ENCODE assay signal across 1 cellular context in genomic region chr4:121380448-121381147, GRCh38.
TF ChIP-seq lines count a peak whose summit lies in the region.

Gene QRFPR (minus strand): TSS chr4:121381018. CDS start chr4:121380647, 371 bp downstream.

TF ChIP-seq in HEK293, 187 proteins besides CTCF, POLR2A, EP300 and RAD21 (continued from another document and continues in another):
- TF ChIP-seq, protein P1, sequence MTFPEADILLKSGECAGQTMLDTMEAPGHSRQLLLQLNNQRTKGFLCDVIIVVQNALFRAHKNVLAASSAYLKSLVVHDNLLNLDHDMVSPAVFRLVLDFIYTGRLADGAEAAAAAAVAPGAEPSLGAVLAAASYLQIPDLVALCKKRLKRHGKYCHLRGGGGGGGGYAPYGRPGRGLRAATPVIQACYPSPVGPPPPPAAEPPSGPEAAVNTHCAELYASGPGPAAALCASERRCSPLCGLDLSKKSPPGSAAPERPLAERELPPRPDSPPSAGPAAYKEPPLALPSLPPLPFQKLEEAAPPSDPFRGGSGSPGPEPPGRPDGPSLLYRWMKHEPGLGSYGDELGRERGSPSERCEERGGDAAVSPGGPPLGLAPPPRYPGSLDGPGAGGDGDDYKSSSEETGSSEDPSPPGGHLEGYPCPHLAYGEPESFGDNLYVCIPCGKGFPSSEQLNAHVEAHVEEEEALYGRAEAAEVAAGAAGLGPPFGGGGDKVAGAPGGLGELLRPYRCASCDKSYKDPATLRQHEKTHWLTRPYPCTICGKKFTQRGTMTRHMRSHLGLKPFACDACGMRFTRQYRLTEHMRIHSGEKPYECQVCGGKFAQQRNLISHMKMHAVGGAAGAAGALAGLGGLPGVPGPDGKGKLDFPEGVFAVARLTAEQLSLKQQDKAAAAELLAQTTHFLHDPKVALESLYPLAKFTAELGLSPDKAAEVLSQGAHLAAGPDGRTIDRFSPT (tag by site-specific recombination; IDR thresholded peaks at IDR 0.05): 0 out of 2 replicates have a peak, but pooled peaks have one; percentile 31
- TF ChIP-seq PRDM1 (tag by site-specific recombination; IDR thresholded peaks at IDR 0.05): no peak
- no peak for TF ChIP-seq SP7 (tag by site-specific recombination; IDR thresholded peaks at IDR 0.05)
- TF ChIP-seq ZNF513 (tag by site-specific recombination; IDR thresholded peaks at IDR 0.05): no peak
- TF ChIP-seq, protein P2, sequence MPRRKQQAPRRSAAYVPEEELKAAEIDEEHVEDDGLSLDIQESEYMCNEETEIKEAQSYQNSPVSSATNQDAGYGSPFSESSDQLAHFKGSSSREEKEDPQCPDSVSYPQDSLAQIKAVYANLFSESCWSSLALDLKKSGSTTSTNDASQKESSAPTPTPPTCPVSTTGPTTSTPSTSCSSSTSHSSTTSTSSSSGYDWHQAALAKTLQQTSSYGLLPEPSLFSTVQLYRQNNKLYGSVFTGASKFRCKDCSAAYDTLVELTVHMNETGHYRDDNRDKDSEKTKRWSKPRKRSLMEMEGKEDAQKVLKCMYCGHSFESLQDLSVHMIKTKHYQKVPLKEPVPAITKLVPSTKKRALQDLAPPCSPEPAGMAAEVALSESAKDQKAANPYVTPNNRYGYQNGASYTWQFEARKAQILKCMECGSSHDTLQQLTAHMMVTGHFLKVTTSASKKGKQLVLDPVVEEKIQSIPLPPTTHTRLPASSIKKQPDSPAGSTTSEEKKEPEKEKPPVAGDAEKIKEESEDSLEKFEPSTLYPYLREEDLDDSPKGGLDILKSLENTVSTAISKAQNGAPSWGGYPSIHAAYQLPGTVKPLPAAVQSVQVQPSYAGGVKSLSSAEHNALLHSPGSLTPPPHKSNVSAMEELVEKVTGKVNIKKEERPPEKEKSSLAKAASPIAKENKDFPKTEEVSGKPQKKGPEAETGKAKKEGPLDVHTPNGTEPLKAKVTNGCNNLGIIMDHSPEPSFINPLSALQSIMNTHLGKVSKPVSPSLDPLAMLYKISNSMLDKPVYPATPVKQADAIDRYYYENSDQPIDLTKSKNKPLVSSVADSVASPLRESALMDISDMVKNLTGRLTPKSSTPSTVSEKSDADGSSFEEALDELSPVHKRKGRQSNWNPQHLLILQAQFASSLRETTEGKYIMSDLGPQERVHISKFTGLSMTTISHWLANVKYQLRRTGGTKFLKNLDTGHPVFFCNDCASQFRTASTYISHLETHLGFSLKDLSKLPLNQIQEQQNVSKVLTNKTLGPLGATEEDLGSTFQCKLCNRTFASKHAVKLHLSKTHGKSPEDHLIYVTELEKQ (tag by site-specific recombination; IDR thresholded peaks at IDR 0.05; ENCODE audit: borderline replicate concordance): no peak
- TF ChIP-seq ZNF341 (tag by site-specific recombination; IDR thresholded peaks at IDR 0.05; ENCODE audit: low read depth): peak; percentile 63
- no peak for TF ChIP-seq ZNF837 (tag by site-specific recombination; IDR thresholded peaks at IDR 0.05)
- no peak for TF ChIP-seq INSM2 (tag by site-specific recombination; IDR thresholded peaks at IDR 0.05)
- TF ChIP-seq ZNF214 (tag by site-specific recombination; IDR thresholded peaks at IDR 0.05; ENCODE audit: borderline replicate concordance): no peak
- no peak for TF ChIP-seq PRDM2 (tag by site-specific recombination; IDR thresholded peaks at IDR 0.05; ENCODE audit: borderline replicate concordance)
- peak; percentile 69 for TF ChIP-seq KLF8 (tag by site-specific recombination; IDR thresholded peaks at IDR 0.05)
- no peak for TF ChIP-seq ZNF548 (tag by site-specific recombination; IDR thresholded peaks at IDR 0.05)
- TF ChIP-seq ZNF623 (tag by site-specific recombination; IDR thresholded peaks at IDR 0.05): no peak
- TF ChIP-seq, protein P3, sequence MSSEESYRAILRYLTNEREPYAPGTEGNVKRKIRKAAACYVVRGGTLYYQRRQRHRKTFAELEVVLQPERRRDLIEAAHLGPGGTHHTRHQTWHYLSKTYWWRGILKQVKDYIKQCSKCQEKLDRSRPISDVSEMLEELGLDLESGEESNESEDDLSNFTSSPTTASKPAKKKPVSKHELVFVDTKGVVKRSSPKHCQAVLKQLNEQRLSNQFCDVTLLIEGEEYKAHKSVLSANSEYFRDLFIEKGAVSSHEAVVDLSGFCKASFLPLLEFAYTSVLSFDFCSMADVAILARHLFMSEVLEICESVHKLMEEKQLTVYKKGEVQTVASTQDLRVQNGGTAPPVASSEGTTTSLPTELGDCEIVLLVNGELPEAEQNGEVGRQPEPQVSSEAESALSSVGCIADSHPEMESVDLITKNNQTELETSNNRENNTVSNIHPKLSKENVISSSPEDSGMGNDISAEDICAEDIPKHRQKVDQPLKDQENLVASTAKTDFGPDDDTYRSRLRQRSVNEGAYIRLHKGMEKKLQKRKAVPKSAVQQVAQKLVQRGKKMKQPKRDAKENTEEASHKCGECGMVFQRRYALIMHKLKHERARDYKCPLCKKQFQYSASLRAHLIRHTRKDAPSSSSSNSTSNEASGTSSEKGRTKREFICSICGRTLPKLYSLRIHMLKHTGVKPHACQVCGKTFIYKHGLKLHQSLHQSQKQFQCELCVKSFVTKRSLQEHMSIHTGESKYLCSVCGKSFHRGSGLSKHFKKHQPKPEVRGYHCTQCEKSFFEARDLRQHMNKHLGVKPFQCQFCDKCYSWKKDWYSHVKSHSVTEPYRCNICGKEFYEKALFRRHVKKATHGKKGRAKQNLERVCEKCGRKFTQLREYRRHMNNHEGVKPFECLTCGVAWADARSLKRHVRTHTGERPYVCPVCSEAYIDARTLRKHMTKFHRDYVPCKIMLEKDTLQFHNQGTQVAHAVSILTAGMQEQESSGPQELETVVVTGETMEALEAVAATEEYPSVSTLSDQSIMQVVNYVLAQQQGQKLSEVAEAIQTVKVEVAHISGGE (tag by site-specific recombination; conservative IDR thresholded peaks at IDR 0.05; ENCODE audit: low read depth): no peak
- TF ChIP-seq ZNF560 (tag by site-specific recombination; IDR thresholded peaks at IDR 0.05; ENCODE audit: borderline replicate concordance): no peak
- TF ChIP-seq ZNF626 (tag by site-specific recombination; IDR thresholded peaks at IDR 0.05): no peak
- TF ChIP-seq ZBTB21 (tag by site-specific recombination; IDR thresholded peaks at IDR 0.05): no peak
- no peak for TF ChIP-seq ZNF514 (tag by site-specific recombination; IDR thresholded peaks at IDR 0.05)
- TF ChIP-seq ZBTB7A (tag by site-specific recombination; IDR thresholded peaks at IDR 0.05; ENCODE audit: low read depth): no peak
- peak; percentile 65 for TF ChIP-seq SP2 (tag by site-specific recombination; IDR thresholded peaks at IDR 0.05)
- TF ChIP-seq OSR2 (tag by site-specific recombination; IDR thresholded peaks at IDR 0.05): no peak
- no peak for TF ChIP-seq ZBTB44 (tag by site-specific recombination; IDR thresholded peaks at IDR 0.05)
- TF ChIP-seq, protein P4, sequence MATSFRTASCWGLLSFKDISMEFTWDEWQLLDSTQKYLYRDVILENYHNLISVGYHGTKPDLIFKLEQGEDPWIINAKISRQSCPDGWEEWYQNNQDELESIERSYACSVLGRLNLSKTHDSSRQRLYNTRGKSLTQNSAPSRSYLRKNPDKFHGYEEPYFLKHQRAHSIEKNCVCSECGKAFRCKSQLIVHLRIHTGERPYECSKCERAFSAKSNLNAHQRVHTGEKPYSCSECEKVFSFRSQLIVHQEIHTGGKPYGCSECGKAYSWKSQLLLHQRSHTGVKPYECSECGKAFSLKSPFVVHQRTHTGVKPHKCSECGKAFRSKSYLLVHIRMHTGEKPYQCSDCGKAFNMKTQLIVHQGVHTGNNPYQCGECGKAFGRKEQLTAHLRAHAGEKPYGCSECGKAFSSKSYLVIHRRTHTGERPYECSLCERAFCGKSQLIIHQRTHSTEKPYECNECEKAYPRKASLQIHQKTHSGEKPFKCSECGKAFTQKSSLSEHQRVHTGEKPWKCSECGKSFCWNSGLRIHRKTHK (tag by site-specific recombination; IDR thresholded peaks at IDR 0.05): no peak
- no peak for TF ChIP-seq ZNF530 (tag by site-specific recombination; IDR thresholded peaks at IDR 0.05; ENCODE audit: low read depth)
- TF ChIP-seq, protein P5, sequence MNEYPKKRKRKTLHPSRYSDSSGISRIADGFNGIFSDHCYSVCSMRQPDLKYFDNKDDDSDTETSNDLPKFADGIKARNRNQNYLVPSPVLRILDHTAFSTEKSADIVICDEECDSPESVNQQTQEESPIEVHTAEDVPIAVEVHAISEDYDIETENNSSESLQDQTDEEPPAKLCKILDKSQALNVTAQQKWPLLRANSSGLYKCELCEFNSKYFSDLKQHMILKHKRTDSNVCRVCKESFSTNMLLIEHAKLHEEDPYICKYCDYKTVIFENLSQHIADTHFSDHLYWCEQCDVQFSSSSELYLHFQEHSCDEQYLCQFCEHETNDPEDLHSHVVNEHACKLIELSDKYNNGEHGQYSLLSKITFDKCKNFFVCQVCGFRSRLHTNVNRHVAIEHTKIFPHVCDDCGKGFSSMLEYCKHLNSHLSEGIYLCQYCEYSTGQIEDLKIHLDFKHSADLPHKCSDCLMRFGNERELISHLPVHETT (tag by site-specific recombination; IDR thresholded peaks at IDR 0.05): no peak
- no peak for TF ChIP-seq ZNF302 (tag by site-specific recombination; IDR thresholded peaks at IDR 0.05; ENCODE audit: low read depth)
- TF ChIP-seq ZNF202 (tag by site-specific recombination; IDR thresholded peaks at IDR 0.05; ENCODE audit: borderline replicate concordance): no peak
- no peak for TF ChIP-seq ZNF555 (tag by site-specific recombination; conservative IDR thresholded peaks at IDR 0.05)
- TF ChIP-seq, protein P6, sequence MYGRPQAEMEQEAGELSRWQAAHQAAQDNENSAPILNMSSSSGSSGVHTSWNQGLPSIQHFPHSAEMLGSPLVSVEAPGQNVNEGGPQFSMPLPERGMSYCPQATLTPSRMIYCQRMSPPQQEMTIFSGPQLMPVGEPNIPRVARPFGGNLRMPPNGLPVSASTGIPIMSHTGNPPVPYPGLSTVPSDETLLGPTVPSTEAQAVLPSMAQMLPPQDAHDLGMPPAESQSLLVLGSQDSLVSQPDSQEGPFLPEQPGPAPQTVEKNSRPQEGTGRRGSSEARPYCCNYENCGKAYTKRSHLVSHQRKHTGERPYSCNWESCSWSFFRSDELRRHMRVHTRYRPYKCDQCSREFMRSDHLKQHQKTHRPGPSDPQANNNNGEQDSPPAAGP (tag by site-specific recombination; IDR thresholded peaks at IDR 0.05): no peak
